ENCODE assay signal across 1 cellular context in genomic region chr5:77076961-77077820, GRCh38.
TF ChIP-seq lines count a peak whose summit lies in the region.

No MANE protein-coding gene starts in this region.

TF ChIP-seq in K562, 482 proteins besides CTCF, POLR2A, EP300 and RAD21 (continued from another document):
- no peak for TF ChIP-seq MGA (IDR thresholded peaks at IDR 0.05)
- peak; percentile 52; the same call in 1 of the 2 replicates for TF ChIP-seq MAX (CRISPR knock-in tag; IDR thresholded peaks at IDR 0.05)
- TF ChIP-seq ETV6 (IDR thresholded peaks at IDR 0.05; ENCODE audit: borderline replicate concordance in 1 of 2, low read depth in 2 of 2, low read length in 1 of 2), result no peak
- peak; percentile 31; the same call in 1 of the 2 replicates for TF ChIP-seq ETV6 (CRISPR knock-in tag; IDR thresholded peaks at IDR 0.05; ENCODE audit: borderline replicate concordance)
- 0 out of 4 replicates have a peak, but pooled peaks of 1 of the 2 experiments have one; percentile 28 for TF ChIP-seq MAZ (CRISPR knock-in tag; conservative IDR thresholded peaks at IDR 0.05 in 1 of 2, IDR thresholded peaks at IDR 0.05 in 1 of 2)
- peak; percentile 80; the same call in 1 of the 2 replicates for TF ChIP-seq SMAD4 (CRISPR knock-in tag; conservative IDR thresholded peaks at IDR 0.05)
TF ChIP-seq in K562: peak in this region for 33.
